Comparison of ENCODE assay signal across 1 cellular context in the genomic region with DNA sequence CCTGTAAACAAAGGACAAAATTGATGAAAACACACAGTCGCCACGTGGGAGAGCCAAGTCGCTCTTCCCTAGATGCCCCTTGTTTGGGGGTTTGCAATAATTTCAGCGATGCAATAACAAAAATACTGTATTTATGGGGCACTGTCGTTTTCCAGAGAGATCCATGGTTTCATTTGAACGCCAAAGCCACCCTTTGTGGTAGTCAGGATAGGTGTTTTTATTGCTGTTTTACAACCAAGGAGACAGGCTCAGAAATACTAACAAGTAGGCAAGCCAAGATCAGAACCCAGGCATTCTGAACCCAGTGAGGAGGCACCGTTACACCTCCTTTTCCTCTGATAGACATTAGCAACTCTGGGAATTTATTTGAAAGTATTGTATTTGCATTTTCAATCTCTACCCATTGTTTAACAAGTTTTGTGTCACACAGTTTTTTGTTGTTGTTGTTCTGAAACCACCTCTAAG.
TF ChIP-seq lines count a peak whose summit lies in the region.

No MANE protein-coding gene starts in this region.

TF ChIP-seq in GM23338, 12 proteins besides CTCF, POLR2A, EP300 and RAD21 (continued from another document):
- no peak for TF ChIP-seq ZNF114 (CRISPR knock-in tag; IDR thresholded peaks at IDR 0.05)
- TF ChIP-seq ZNF331 (CRISPR knock-in tag; IDR thresholded peaks at IDR 0.05; ENCODE audit: low read depth), result no peak
- TF ChIP-seq STAT1 (IDR thresholded peaks at IDR 0.05; ENCODE audit: unreplicated experiment), result no peak
- TF ChIP-seq, protein P1, sequence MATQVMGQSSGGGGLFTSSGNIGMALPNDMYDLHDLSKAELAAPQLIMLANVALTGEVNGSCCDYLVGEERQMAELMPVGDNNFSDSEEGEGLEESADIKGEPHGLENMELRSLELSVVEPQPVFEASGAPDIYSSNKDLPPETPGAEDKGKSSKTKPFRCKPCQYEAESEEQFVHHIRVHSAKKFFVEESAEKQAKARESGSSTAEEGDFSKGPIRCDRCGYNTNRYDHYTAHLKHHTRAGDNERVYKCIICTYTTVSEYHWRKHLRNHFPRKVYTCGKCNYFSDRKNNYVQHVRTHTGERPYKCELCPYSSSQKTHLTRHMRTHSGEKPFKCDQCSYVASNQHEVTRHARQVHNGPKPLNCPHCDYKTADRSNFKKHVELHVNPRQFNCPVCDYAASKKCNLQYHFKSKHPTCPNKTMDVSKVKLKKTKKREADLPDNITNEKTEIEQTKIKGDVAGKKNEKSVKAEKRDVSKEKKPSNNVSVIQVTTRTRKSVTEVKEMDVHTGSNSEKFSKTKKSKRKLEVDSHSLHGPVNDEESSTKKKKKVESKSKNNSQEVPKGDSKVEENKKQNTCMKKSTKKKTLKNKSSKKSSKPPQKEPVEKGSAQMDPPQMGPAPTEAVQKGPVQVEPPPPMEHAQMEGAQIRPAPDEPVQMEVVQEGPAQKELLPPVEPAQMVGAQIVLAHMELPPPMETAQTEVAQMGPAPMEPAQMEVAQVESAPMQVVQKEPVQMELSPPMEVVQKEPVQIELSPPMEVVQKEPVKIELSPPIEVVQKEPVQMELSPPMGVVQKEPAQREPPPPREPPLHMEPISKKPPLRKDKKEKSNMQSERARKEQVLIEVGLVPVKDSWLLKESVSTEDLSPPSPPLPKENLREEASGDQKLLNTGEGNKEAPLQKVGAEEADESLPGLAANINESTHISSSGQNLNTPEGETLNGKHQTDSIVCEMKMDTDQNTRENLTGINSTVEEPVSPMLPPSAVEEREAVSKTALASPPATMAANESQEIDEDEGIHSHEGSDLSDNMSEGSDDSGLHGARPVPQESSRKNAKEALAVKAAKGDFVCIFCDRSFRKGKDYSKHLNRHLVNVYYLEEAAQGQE (IDR thresholded peaks at IDR 0.05; ENCODE audit: unreplicated experiment), result no peak
- TF ChIP-seq NANOG (IDR thresholded peaks at IDR 0.05; ENCODE audit: borderline replicate concordance), result no peak
- no peak for TF ChIP-seq EZH2phosphoT487 (IDR thresholded peaks at IDR 0.05; ENCODE audit: unreplicated experiment)
